ENCODE assay signal across 24 cellular contexts in genomic region chr13:110651271-110651670, GRCh38.
"Had no signal": no experiment of that assay in that cellular context is flagged by ENCODE, and none has a peak within 500 bp of the region (broad histone marks: within the 10 kb centered on the region; RNA-seq: fewer than 3 reads in every experiment).

No MANE protein-coding gene starts in this region.

- H3K27ac ChIP-seq: breast epithelium, colonic mucosa, epithelial cell of prostate, esophagus squamous epithelium, right lobe of liver, testis, transverse colon had no signal

- H3K27ac Mint-ChIP-seq: activated CD8-positive, alpha-beta T cell treated with anti-CD3 and anti-CD28 coated beads for 36 hours; activated naive CD4-positive, alpha-beta T cell treated with anti-CD3 and anti-CD28 coated beads, Interleukin-2, amount 50 U/mL, for 24 hours; activated T-helper 17 cell treated with anti-CD3 and anti-CD28 coated beads, Interleukin-2, amount 50 U/mL, for 72 hours; natural killer cell; progenitor cell of endocrine pancreas; T-helper 1 cell treated with Interleukin-12 subunit alpha and Interleukin-12 subunit beta and Interleukin-4 antibody, amounts not matched to agents 30 μg/mL and 1 μg/mL, for 36 hours had no signal

- H3K4me3 Mint-ChIP-seq: activated CD8-positive, alpha-beta T cell treated with anti-CD3 and anti-CD28 coated beads for 36 hours; activated naive CD4-positive, alpha-beta T cell treated with anti-CD3 and anti-CD28 coated beads, Interleukin-2, amount 50 U/mL, for 24 hours; activated T-cell treated with anti-CD3 and anti-CD28 coated beads, Interleukin-2, amount 50 U/mL, for 4 hours; activated T-helper 17 cell treated with anti-CD3 and anti-CD28 coated beads, Interleukin-2, amount 50 U/mL, for 72 hours; natural killer cell; T-helper 1 cell treated with Interleukin-12 subunit alpha and Interleukin-12 subunit beta and Interleukin-4 antibody, amounts not matched to agents 30 μg/mL and 1 μg/mL, for 36 hours had no signal

- H3K9me3 Mint-ChIP-seq: activated CD8-positive, alpha-beta T cell treated with anti-CD3 and anti-CD28 coated beads for 36 hours; activated naive CD4-positive, alpha-beta T cell treated with anti-CD3 and anti-CD28 coated beads, Interleukin-2, amount 50 U/mL, for 24 hours; activated T-cell treated with anti-CD3 and anti-CD28 coated beads, Interleukin-2, amount 50 U/mL, for 4 hours; activated T-helper 17 cell treated with anti-CD3 and anti-CD28 coated beads, Interleukin-2, amount 50 U/mL, for 72 hours; natural killer cell; T-helper 1 cell treated with Interleukin-12 subunit alpha and Interleukin-12 subunit beta and Interleukin-4 antibody, amounts not matched to agents 30 μg/mL and 1 μg/mL, for 36 hours had no signal

- H3K27me3 Mint-ChIP-seq: activated CD8-positive, alpha-beta T cell treated with anti-CD3 and anti-CD28 coated beads for 36 hours; activated naive CD4-positive, alpha-beta T cell treated with anti-CD3 and anti-CD28 coated beads, Interleukin-2, amount 50 U/mL, for 24 hours; activated T-helper 17 cell treated with anti-CD3 and anti-CD28 coated beads, Interleukin-2, amount 50 U/mL, for 72 hours; progenitor cell of endocrine pancreas had no signal

- DNase-seq: activated CD4-positive, alpha-beta T cell treated with anti-CD3 and anti-CD28 coated beads, Interleukin-2, amount 50 U/mL, for 1 hour; activated CD8-positive, alpha-beta T cell treated with anti-CD3 and anti-CD28 coated beads for 36 hours; activated gamma-delta T cell treated with Interleukin-2 at 50 U/mL for 16 hours; activated T-cell treated with anti-CD3 and anti-CD28 coated beads, Interleukin-2, amount 50 U/mL, for 4 hours; colonic mucosa; effector CD8-positive, alpha-beta T cell; esophagus squamous epithelium; foreskin melanocyte; midbrain; natural killer cell; right lobe of liver; stimulated activated CD4-positive, alpha-beta T cell treated with anti-CD3 and anti-CD28 coated beads, Interleukin-12 subunit alpha, Interleukin-12 subunit beta, amount 100 ng/mL, for 4 hours; stimulated activated CD4-positive, alpha-beta T cell treated with anti-CD3 and anti-CD28 coated beads, Interleukin-4, amount 100 ng/mL, for 1 hour; stimulated activated naive CD8-positive, alpha-beta T cell treated with anti-CD3 and anti-CD28 coated beads, Interleukin-15, Interleukin-2, amounts not matched to agents 100 U/mL and 50 U/mL, for 24 hours; T1000; testis; transverse colon had no signal

- H3K4me1 ChIP-seq: breast epithelium, colonic mucosa, esophagus squamous epithelium, right lobe of liver, transverse colon had no signal

- H3K9me3 ChIP-seq: breast epithelium, colonic mucosa, esophagus squamous epithelium, right lobe of liver, testis, transverse colon had no signal

- H3K36me3 ChIP-seq: breast epithelium, colonic mucosa had no signal

- ATAC-seq: activated CD8-positive, alpha-beta T cell treated with anti-CD3 and anti-CD28 coated beads for 36 hours; activated T-cell treated with anti-CD3 and anti-CD28 coated beads, Interleukin-2, amount 50 U/mL, for 4 hours; activated T-helper 17 cell treated with anti-CD3 and anti-CD28 coated beads, Interleukin-2, amount 50 U/mL, for 72 hours; natural killer cell; right lobe of liver; stimulated activated naive CD8-positive, alpha-beta T cell treated with anti-CD3 and anti-CD28 coated beads, Interleukin-15, Interleukin-2, amounts not matched to agents 100 U/mL and 50 U/mL, for 24 hours had no signal

- H3K36me3 Mint-ChIP-seq: natural killer cell had no signal

- H3K4me3 ChIP-seq: breast epithelium, colonic mucosa, esophagus squamous epithelium, right lobe of liver, testis, transverse colon had no signal

- H3K27me3 ChIP-seq: breast epithelium, colonic mucosa, esophagus squamous epithelium, right lobe of liver, testis, transverse colon had no signal

- FAIRE-seq: endometrium had no signal
